ENCODE assay signal across 19 cellular contexts in genomic region chr4:119570401-119570800, GRCh38. TPM values are rescaled to one million over a fixed set of nuclear protein-coding genes. Genes with fewer than 3 reads are reported as not detected.
DNase-seq lines count a peak whose midpoint lies in the region; FAIRE-seq and TF ChIP-seq lines count a peak whose summit lies in the region.
"Had no signal": no experiment of that assay in that cellular context is flagged by ENCODE, and none has a peak within 500 bp of the region (broad histone marks: within the 10 kb centered on the region; RNA-seq: fewer than 3 reads in every experiment).

No MANE protein-coding gene starts in this region.

- H3K4me3 ChIP-seq in GM23248, result no peak overlapping the region
- H3K4me3 ChIP-seq in cardiac fibroblast (replicated peaks in 1 of 2; ENCODE audit: low read depth in 2 of 2, low read length in 2 of 2), result no peak overlapping the region
- peak overlapping the region in 1 of 2 donors; percentile 35 for H3K4me3 ChIP-seq in stomach smooth muscle (ENCODE audit: low read length in 2 of 2)
- H3K4me3 ChIP-seq: adrenal gland; BLaER1 treated with 17β-estradiol and CSF1 and Interleukin-3, amounts not matched to agents 10 nM and 100 nM; colonic mucosa; prostate gland had no signal

- peaks cover under 1% of the 10 kb centered on the region for H3K9me3 Mint-ChIP-seq in osteocyte (ENCODE audit: unreplicated experiment)
- peaks cover 20% of the 10 kb centered on the region for H3K9me3 Mint-ChIP-seq in mesothelial cell of epicardium

- H3K27ac Mint-ChIP-seq in osteocyte (ENCODE audit: unreplicated experiment) (no peak overlapping the region), mesothelial cell of epicardium (no peak overlapping the region)
- H3K27ac Mint-ChIP-seq: activated T-helper 17 cell treated with anti-CD3 and anti-CD28 coated beads, Interleukin-2, amount 50 U/mL, for 72 hours; naive B cell had no signal

- H3K4me1 ChIP-seq in GM23248 (ENCODE audit: insufficient read depth) (peaks cover 7% of the 10 kb centered on the region), stomach smooth muscle (ENCODE audit: control insufficient read depth, insufficient read depth, low read length) (peaks cover 9% of the 10 kb centered on the region)
- H3K4me1 ChIP-seq: adrenal gland; BLaER1 treated with 17β-estradiol and CSF1 and Interleukin-3, amounts not matched to agents 10 nM and 100 nM; colonic mucosa; prostate gland had no signal

- H3K9me2 ChIP-seq in GM23248 (ENCODE audit: insufficient read depth), result no peaks in the 10 kb centered on the region

- no peak for FAIRE-seq in GM19239 (lab: Jason Lieb, UNC)

- H3K27me3 ChIP-seq in GM23248 (replicated peaks; ENCODE audit: insufficient read depth) (no peaks in the 10 kb centered on the region), stomach smooth muscle (ENCODE audit: control insufficient read depth in 1 of 2, insufficient read depth in 2 of 2, low read length in 2 of 2) (no peaks in the 10 kb centered on the region)
- H3K27me3 ChIP-seq: adrenal gland; BLaER1 treated with 17β-estradiol and CSF1 and Interleukin-3, amounts not matched to agents 10 nM and 100 nM; colonic mucosa had no signal

- in situ Hi-C loops in GM23248 (cut with MboI), result no loop called here

- H3K4me2 ChIP-seq in GM23248 (ENCODE audit: unreplicated experiment), result no peak overlapping the region
- H3K4me2 ChIP-seq: BLaER1 treated with 17β-estradiol and CSF1 and Interleukin-3, amounts not matched to agents 10 nM and 100 nM had no signal

- H3K27me3 Mint-ChIP-seq in osteocyte (ENCODE audit: unreplicated experiment), result no peaks in the 10 kb centered on the region
- no peaks in the 10 kb centered on the region for H3K27me3 Mint-ChIP-seq in mesothelial cell of epicardium (ENCODE audit: low read depth)

- H3K36me3 Mint-ChIP-seq in osteocyte (ENCODE audit: unreplicated experiment) (peaks cover 7% of the 10 kb centered on the region), mesothelial cell of epicardium (peaks cover 21% of the 10 kb centered on the region)
- H3K36me3 Mint-ChIP-seq: naive B cell had no signal

- H3K27ac ChIP-seq in GM23248, result no peak overlapping the region
- H3K27ac ChIP-seq in stomach smooth muscle (ENCODE audit: low read length), result peak overlapping the region; percentile 58
- H3K27ac ChIP-seq: adrenal gland; BLaER1 treated with 17β-estradiol and CSF1 and Interleukin-3, amounts not matched to agents 10 nM and 100 nM; colonic mucosa; epithelial cell of prostate; prostate gland; VCaP had no signal

- H3F3A ChIP-seq in GM23248 (ENCODE audit: insufficient read depth), result no peaks in the 10 kb centered on the region

- peaks cover 15% of the 10 kb centered on the region for H3K4me1 Mint-ChIP-seq in osteocyte (ENCODE audit: unreplicated experiment)
- H3K4me1 Mint-ChIP-seq in mesothelial cell of epicardium, result no peaks in the 10 kb centered on the region
- H3K4me1 Mint-ChIP-seq: activated T-helper 17 cell treated with anti-CD3 and anti-CD28 coated beads, Interleukin-2, amount 50 U/mL, for 72 hours; naive B cell had no signal

- no peak for TF ChIP-seq CTCF in cardiac fibroblast (IDR thresholded peaks at IDR 0.05; ENCODE audit: low read depth, low read length)
- TF ChIP-seq CTCF in osteocyte (IDR thresholded peaks at IDR 0.05), result no peak
- TF ChIP-seq CTCF in mesothelial cell of epicardium (IDR thresholded peaks at IDR 0.05; ENCODE audit: unreplicated experiment), result no peak

- no peak overlapping the region for H2AFZ ChIP-seq in GM23248

- DNase-seq in GM23248 (peak; percentile 43), cardiac fibroblast (ENCODE audit: low read depth in 2 of 2) (peak; percentile 5 to 49), kidney tubule cell (ENCODE audit: low spot score) (peak; percentile 5), GM19239 (ENCODE audit: insufficient read length, low spot score) (no peak), osteocyte (ENCODE audit: extremely low spot score, unreplicated experiment) (no peak), mesothelial cell of epicardium (ENCODE audit: low spot score in 2 of 2, unreplicated experiment in 2 of 2) (no peak), NOMO-1 (lab: John Stamatoyannopoulos, UW; ENCODE audit: unreplicated experiment in 2 of 2) (no peak)
- DNase-seq: adrenal gland, colonic mucosa, DMS153, hypothalamus, naive B cell, NCI-H1930 had no signal

- WGBS in GM23248 (ENCODE audit: low coverage in 1 of 2, low lambda C conversion rate in 2 of 2, missing lambda C conversion rate in 2 of 2), 2 experiments, result 45 to 48% methylated on average over 5 of the region's 5 CpGs

- no peaks in the 10 kb centered on the region for H3K79me2 ChIP-seq in GM23248 (ENCODE audit: insufficient read depth)

- H3K9ac ChIP-seq in GM23248 (no peak overlapping the region), stomach smooth muscle (ENCODE audit: low read length in 2 of 2) (peak overlapping the region; percentile 0 to 7)
- H3K9ac ChIP-seq: BLaER1 treated with 17β-estradiol and CSF1 and Interleukin-3, amounts not matched to agents 10 nM and 100 nM had no signal

- H4K20me1 ChIP-seq in GM23248 (ENCODE audit: insufficient read depth), result no peaks in the 10 kb centered on the region
- H4K20me1 ChIP-seq: BLaER1 treated with 17β-estradiol and CSF1 and Interleukin-3, amounts not matched to agents 10 nM and 100 nM had no signal

- H3K9me3 ChIP-seq in GM23248 (ENCODE audit: low read depth), result no peaks in the 10 kb centered on the region
- H3K9me3 ChIP-seq in stomach smooth muscle (ENCODE audit: control insufficient read depth in 2 of 2, low read length in 2 of 2), result no peaks in the 10 kb centered on the region
- H3K9me3 ChIP-seq: colonic mucosa, prostate gland had no signal

- H3K4me3 Mint-ChIP-seq in osteocyte (ENCODE audit: unreplicated experiment), result no peak overlapping the region
- no peak overlapping the region for H3K4me3 Mint-ChIP-seq in mesothelial cell of epicardium
- H3K4me3 Mint-ChIP-seq: activated T-helper 17 cell treated with anti-CD3 and anti-CD28 coated beads, Interleukin-2, amount 50 U/mL, for 72 hours; naive B cell had no signal

- H3K36me3 ChIP-seq in GM23248 (ENCODE audit: low read depth) (peaks cover 2% of the 10 kb centered on the region; the same call in 1 of the 2 replicates), stomach smooth muscle (ENCODE audit: control insufficient read depth in 2 of 2, insufficient read depth in 2 of 2, low read length in 2 of 2) (peaks cover 4 to 7% of the 10 kb centered on the region in 2 donors)
- H3K36me3 ChIP-seq: adrenal gland, colonic mucosa, prostate gland had no signal

RNA-seq across cellular contexts. Expression of gene PDE5A, which starts 58.2 kb away (rescaled TPM):
- total RNA-seq in GM23248 (2014; rRNA removed; shearing (Covaris generic)), result 13.8 and 16.7 TPM in 2 replicates
- 6.8 and 8.0 TPM in 2 replicates for polyA plus RNA-seq in GM23248 (2016; fragmentation: Nextera tagmentation; extraction: Ambion mirVana)
- total RNA-seq in osteocyte (9.1 and 10.9 TPM in 2 replicates), mesothelial cell of epicardium (24.2 to 27.4 TPM (median 27.1 TPM) in 3 replicates)

Comparison
In these comparisons a context has a peak if more than half of its experiments do, and no peak if none do; other contexts are left out.
1. DNase-seq: peak in GM23248 (single experiment), cardiac fibroblast (2 of 2) and kidney tubule cell (single experiment); none in GM19239 (single experiment), osteocyte (single experiment), mesothelial cell of epicardium (0 of 2) and NOMO-1 (0 of 2).